Comparison of ENCODE assay signal across 8 cellular contexts in genomic region chr12:116878567-116879508, GRCh38. TPM values are rescaled to one million over a fixed set of nuclear protein-coding genes. Genes with fewer than 3 reads are reported as not detected.
DNase-seq lines count a peak whose midpoint lies in the region; ATAC-seq and TF ChIP-seq lines count a peak whose summit lies in the region.

No MANE protein-coding gene starts in this region.

- TF ChIP-seq CTCF in endothelial cell (IDR thresholded peaks at IDR 0.05; ENCODE audit: unreplicated experiment) (no peak), osteocyte (IDR thresholded peaks at IDR 0.05) (no peak), gastroesophageal sphincter (IDR thresholded peaks at IDR 0.05) (no peak), thyroid gland (IDR thresholded peaks at IDR 0.05) (no peak)

- H3K4me1 Mint-ChIP-seq in endothelial cell (ENCODE audit: unreplicated experiment) (peaks cover 19% of the 10 kb centered on the region), osteocyte (ENCODE audit: unreplicated experiment) (peaks cover 34% of the 10 kb centered on the region)

- H3K27ac ChIP-seq in gastroesophageal sphincter (no peak overlapping the region), thyroid gland (no peak overlapping the region)

- peaks cover 0 to 13% (median 0%) of the 10 kb centered on the region in 3 donors for H3K9me3 ChIP-seq in gastroesophageal sphincter
- no peaks in the 10 kb centered on the region for H3K9me3 ChIP-seq in thyroid gland

- H3K4me3 Mint-ChIP-seq in endothelial cell (ENCODE audit: unreplicated experiment) = peak overlapping the region; percentile 86
- H3K4me3 Mint-ChIP-seq in osteocyte (ENCODE audit: unreplicated experiment) = peak overlapping the region; percentile 72

- H3K4me1 ChIP-seq in gastroesophageal sphincter (peaks cover 0 to 45% (median 23%) of the 10 kb centered on the region in 3 donors), thyroid gland (peaks cover 18 to 37% of the 10 kb centered on the region in 2 donors)

- H3K27ac Mint-ChIP-seq in endothelial cell (ENCODE audit: unreplicated experiment) = no peak overlapping the region
- no peak overlapping the region for H3K27ac Mint-ChIP-seq in osteocyte (ENCODE audit: unreplicated experiment)

- H3K9me3 Mint-ChIP-seq in endothelial cell (ENCODE audit: unreplicated experiment) (no peaks in the 10 kb centered on the region), osteocyte (ENCODE audit: unreplicated experiment) (peaks cover 7% of the 10 kb centered on the region)

- no peak for TF ChIP-seq EP300 in gastroesophageal sphincter (IDR thresholded peaks at IDR 0.05)

- peak; percentile 42 for DNase-seq in ELR (ENCODE audit: low read depth)
- peak; percentile 54 for DNase-seq in NCI-H69 (lab: John Stamatoyannopoulos, UW)
- DNase-seq in endothelial cell (ENCODE audit: low spot score) = no peak
- no peak for DNase-seq in osteocyte (ENCODE audit: extremely low spot score, unreplicated experiment)
- DNase-seq in thyroid gland = no peak
- no peak for DNase-seq in sciatic nerve (ENCODE audit: low spot score)

- TF ChIP-seq POLR2A in gastroesophageal sphincter (IDR thresholded peaks at IDR 0.05) = no peak
- TF ChIP-seq POLR2A in thyroid gland (IDR thresholded peaks at IDR 0.05) = no peak

- peak overlapping the region in 1 of 2 donors; percentile 29 for H3K4me3 ChIP-seq in gastroesophageal sphincter
- peak overlapping the region in 1 of 3 donors; percentile 19 for H3K4me3 ChIP-seq in thyroid gland (replicated peaks in 1 of 3)

- H3K27me3 Mint-ChIP-seq in endothelial cell (ENCODE audit: unreplicated experiment) (peaks cover 27% of the 10 kb centered on the region), osteocyte (ENCODE audit: unreplicated experiment) (peaks cover 79% of the 10 kb centered on the region)

- intact Hi-C loops in thyroid gland (cut with DNase I) = no loop called here
- intact Hi-C loops in sciatic nerve (cut with DNase I) = no loop called here

- 0 to 7% methylated on average over 20 to 30 of the region's 55 CpGs for WGBS in gastroesophageal sphincter (ENCODE audit: low coverage in 1 of 2), 2 donors
- WGBS in thyroid gland, 2 donors = 4 to 5% methylated on average over 44 to 55 of the region's 55 CpGs

- H3K27me3 ChIP-seq in gastroesophageal sphincter (peaks cover 100% of the 10 kb centered on the region), thyroid gland (peaks cover 9% of the 10 kb centered on the region)

- ATAC-seq in gastroesophageal sphincter (no peak), HG02981 (IDR thresholded peaks at IDR 0.05; ENCODE audit: unreplicated experiment) (no peak), sciatic nerve (no peak)

- H3K36me3 ChIP-seq in gastroesophageal sphincter (no peaks in the 10 kb centered on the region), thyroid gland (no peaks in the 10 kb centered on the region)

- peaks cover 9% of the 10 kb centered on the region for H3K36me3 Mint-ChIP-seq in endothelial cell (ENCODE audit: low read depth, unreplicated experiment)
- H3K36me3 Mint-ChIP-seq in osteocyte (ENCODE audit: unreplicated experiment) = peaks cover 5% of the 10 kb centered on the region

RNA-seq across cellular contexts. Expression of gene HRK, which starts 2.4 kb away (rescaled TPM):
- total RNA-seq in endothelial cell (ENCODE audit: unreplicated experiment) = 0.10 TPM
- 0.10 TPM in 1 of 2 replicates, not detected in the other for total RNA-seq in osteocyte
- total RNA-seq in gastroesophageal sphincter = under 1 TPM in 3 of 4 donors, not detected in 1; under 0.01 to 0.45 (median 0.08) TPM
- total RNA-seq in thyroid gland = under 1 TPM; 0.39 to 0.83 (median 0.48) TPM
- 0.22 TPM for total RNA-seq in sciatic nerve

RNA-seq across cellular contexts. Expression of gene FBXW8, which starts 31.9 kb away (rescaled TPM):
- total RNA-seq in endothelial cell (ENCODE audit: unreplicated experiment) (17.8 TPM), osteocyte (32.1 and 33.6 TPM in 2 replicates), gastroesophageal sphincter (10 to 100 TPM; 10.1 to 17.9 (median 13.7) TPM), thyroid gland (10 to 100 TPM; 29.3 to 45.5 (median 32.9) TPM), sciatic nerve (12.9 TPM)

Comparison
In these comparisons a context has a peak if more than half of its experiments do, and no peak if none do; other contexts are left out.
1. DNase-seq: peak in ELR (single experiment) and NCI-H69 (single experiment); none in endothelial cell (single experiment), osteocyte (single experiment), thyroid gland (0 of 2) and sciatic nerve (single experiment).